In the genomic region with DNA sequence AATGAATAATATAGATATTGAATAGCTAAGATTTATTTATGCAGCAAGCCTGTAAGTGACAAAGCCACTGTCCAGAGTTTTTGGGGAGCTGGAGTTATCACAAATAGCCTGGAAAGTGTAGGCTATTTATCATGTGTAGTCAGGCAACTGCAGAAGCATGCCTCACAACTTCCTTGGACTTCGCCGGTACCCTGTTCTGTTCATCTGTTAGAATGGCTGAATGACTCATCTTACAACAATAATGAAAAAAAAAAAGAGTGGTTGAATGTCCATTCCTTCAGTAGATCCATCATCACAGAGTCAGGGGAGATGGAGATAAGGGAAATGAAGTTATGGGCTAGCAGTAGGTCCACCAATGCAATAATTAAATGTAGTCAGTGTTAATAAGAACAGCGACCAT, we compare ENCODE assay signal across 16 cellular contexts. TPM values are rescaled to one million over a fixed set of nuclear protein-coding genes. Genes with fewer than 3 reads are reported as not detected.
DNase-seq lines count a peak whose midpoint lies in the region; ATAC-seq and TF ChIP-seq lines count a peak whose summit lies in the region.
"Had no signal": no experiment of that assay in that cellular context is flagged by ENCODE, and none has a peak within 500 bp of the region (broad histone marks: within the 10 kb centered on the region; RNA-seq: fewer than 3 reads in every experiment).

No MANE protein-coding gene starts in this region.

- H3K4me1 ChIP-seq in GM23248 (ENCODE audit: insufficient read depth) (no peaks in the 10 kb centered on the region), fibroblast of lung (ENCODE audit: control insufficient read depth, extremely low read depth, insufficient read depth, low read length) (no peaks in the 10 kb centered on the region), osteoblast (ENCODE audit: insufficient read depth, low read length) (no peaks in the 10 kb centered on the region)

- no peak overlapping the region for H3K4me3 Mint-ChIP-seq in stimulated activated naive CD8-positive, alpha-beta T cell treated with anti-CD3 and anti-CD28 coated beads, Interleukin-15, amount 100 ng/mL, for 72 hours
- H3K4me3 Mint-ChIP-seq: activated B cell treated with CpG ODN at 0.5 μM for 24 hours; activated CD4-positive, alpha-beta memory T cell treated with anti-CD3 and anti-CD28 coated beads for 36 hours had no signal

- no peaks in the 10 kb centered on the region for H3K9me3 Mint-ChIP-seq in stimulated activated naive CD8-positive, alpha-beta T cell treated with anti-CD3 and anti-CD28 coated beads, Interleukin-15, amount 100 ng/mL, for 72 hours
- H3K9me3 Mint-ChIP-seq: activated B cell treated with CpG ODN at 0.5 μM for 24 hours; activated CD4-positive, alpha-beta memory T cell treated with anti-CD3 and anti-CD28 coated beads for 36 hours had no signal

- H3K27ac ChIP-seq in GM23248 (no peak overlapping the region), RWPE1 (no peak overlapping the region), fibroblast of lung (ENCODE audit: insufficient read depth, low read length) (no peak overlapping the region), osteoblast (ENCODE audit: low read depth, low read length) (no peak overlapping the region)

- POLR2A ChIA-PET in RWPE1 (lab: Yijun Ruan, JAX; ENCODE audit: low non-redundant PET), result no interaction called here

- H3K9me3 ChIP-seq in GM23248 (ENCODE audit: low read depth), result no peaks in the 10 kb centered on the region
- no peaks in the 10 kb centered on the region for H3K9me3 ChIP-seq in fibroblast of lung (ENCODE audit: control insufficient read depth, insufficient read depth, low read depth, low read length)
- no peaks in the 10 kb centered on the region for H3K9me3 ChIP-seq in osteoblast (ENCODE audit: low read depth, low read length)

- ATAC-seq in stimulated activated naive CD8-positive, alpha-beta T cell treated with anti-CD3 and anti-CD28 coated beads, Interleukin-15, amount 100 ng/mL, for 72 hours, result no peak
- ATAC-seq: HepG2, left ventricle myocardium superior had no signal

- H3K9ac ChIP-seq in GM23248, result no peak overlapping the region
- no peak overlapping the region for H3K9ac ChIP-seq in fibroblast of lung (ENCODE audit: insufficient read depth, low read length)

- TF ChIP-seq CTCF in RWPE1 (conservative IDR thresholded peaks at IDR 0.05; ENCODE audit: low read depth) (no peak), fibroblast of lung (conservative IDR thresholded peaks at IDR 0.05 in 1 of 2, IDR thresholded peaks at IDR 0.05 in 1 of 2; ENCODE audit: low read depth in 1 of 2, low read length in 2 of 2) (no peak), osteoblast (IDR thresholded peaks at IDR 0.05; ENCODE audit: extremely low read depth, low read depth, low read length) (no peak)

- CTCF ChIA-PET in RWPE1 (lab: Yijun Ruan, JAX), result interaction anchor here (0.6 kb wide), 1 partner anchor 95 kb away, joined by 4 read pairs; no protein-coding TSS in a partner anchor

- H3K4me3 ChIP-seq in GM23248 (no peak overlapping the region), fibroblast of lung (replicated peaks in 1 of 4; ENCODE audit: control extremely low read depth in 1 of 4, insufficient read depth in 1 of 4, low read depth in 3 of 4, low read length in 4 of 4) (no peak overlapping the region), osteoblast (ENCODE audit: insufficient read depth, low read length) (no peak overlapping the region)

- H3K27me3 ChIP-seq in GM23248 (replicated peaks; ENCODE audit: insufficient read depth) (peaks cover 7% of the 10 kb centered on the region; the same call in 1 of the 2 replicates), fibroblast of lung (ENCODE audit: control insufficient read depth, insufficient read depth, low read length) (no peaks in the 10 kb centered on the region), osteoblast (ENCODE audit: insufficient read depth, low read length) (no peaks in the 10 kb centered on the region)

- H3K4me2 ChIP-seq in GM23248 (ENCODE audit: unreplicated experiment) (no peak overlapping the region), fibroblast of lung (ENCODE audit: extremely low read depth, insufficient read depth, low read length) (no peak overlapping the region), osteoblast (ENCODE audit: insufficient read depth, low read length) (no peak overlapping the region)

- no peaks in the 10 kb centered on the region for H3K36me3 ChIP-seq in GM23248 (ENCODE audit: low read depth)
- no peaks in the 10 kb centered on the region for H3K36me3 ChIP-seq in fibroblast of lung (ENCODE audit: control insufficient read depth, insufficient read depth, low read length)
- no peaks in the 10 kb centered on the region for H3K36me3 ChIP-seq in osteoblast (ENCODE audit: insufficient read depth, low read length)

- no peaks in the 10 kb centered on the region for H3K79me2 ChIP-seq in GM23248 (ENCODE audit: insufficient read depth)
- no peaks in the 10 kb centered on the region for H3K79me2 ChIP-seq in fibroblast of lung (ENCODE audit: control insufficient read depth, insufficient read depth, low read length)
- no peaks in the 10 kb centered on the region for H3K79me2 ChIP-seq in osteoblast (ENCODE audit: insufficient read depth, low read length)

- H3K27ac Mint-ChIP-seq in stimulated activated naive CD8-positive, alpha-beta T cell treated with anti-CD3 and anti-CD28 coated beads, Interleukin-15, amount 100 ng/mL, for 72 hours, result no peak overlapping the region
- H3K27ac Mint-ChIP-seq: activated B cell treated with CpG ODN at 0.5 μM for 24 hours; activated CD4-positive, alpha-beta memory T cell treated with anti-CD3 and anti-CD28 coated beads for 36 hours had no signal

- in situ Hi-C loops in GM23248 (cut with MboI), result no loop called here

- DNase-seq in GM23248, result peak; percentile 53
- DNase-seq in RWPE1 (ENCODE audit: low spot score), result peak; percentile 8
- peak; percentile 34 to 78 for DNase-seq in fibroblast of lung (ENCODE audit: low read depth in 2 of 2)
- peak; percentile 32 for DNase-seq in osteoblast (ENCODE audit: insufficient read length, low spot score, missing footprints)
- DNase-seq in activated gamma-delta T cell (lab: John Stamatoyannopoulos, UW), result no peak
- DNase-seq in COLO829 (ENCODE audit: low spot score), result no peak
- DNase-seq in stimulated activated naive CD8-positive, alpha-beta T cell treated with anti-CD3 and anti-CD28 coated beads, Interleukin-15, amount 100 ng/mL, for 72 hours, result no peak
- DNase-seq: activated B cell treated with CpG ODN at 0.5 μM for 24 hours; activated CD4-positive, alpha-beta memory T cell treated with anti-CD3 and anti-CD28 coated beads for 36 hours; activated naive CD4-positive, alpha-beta T cell treated with anti-CD3 and anti-CD28 coated beads, Interleukin-2, amount 50 U/mL, for 16 hours; COR-L47; left ventricle myocardium superior; MM.1S; NCI-H1694; OCI-M1 had no signal

- no peak overlapping the region for H2AFZ ChIP-seq in GM23248
- H2AFZ ChIP-seq in fibroblast of lung (ENCODE audit: low read length), result no peak overlapping the region
- no peak overlapping the region for H2AFZ ChIP-seq in osteoblast (ENCODE audit: low read length)

- no peaks in the 10 kb centered on the region; the same call in 1 of the 2 replicates for H3F3A ChIP-seq in GM23248 (ENCODE audit: insufficient read depth)

- H4K20me1 ChIP-seq in GM23248 (ENCODE audit: insufficient read depth) (no peaks in the 10 kb centered on the region), fibroblast of lung (ENCODE audit: control insufficient read depth, extremely low read depth, insufficient read depth, low read length) (no peaks in the 10 kb centered on the region), osteoblast (ENCODE audit: insufficient read depth, low read length) (no peaks in the 10 kb centered on the region)

- WGBS in GM23248 (ENCODE audit: low coverage in 1 of 2, low lambda C conversion rate in 2 of 2, missing lambda C conversion rate in 2 of 2), 2 experiments, result 44 to 45% methylated on average over 3 of the region's 3 CpGs

- H3K27me3 Mint-ChIP-seq in stimulated activated naive CD8-positive, alpha-beta T cell treated with anti-CD3 and anti-CD28 coated beads, Interleukin-15, amount 100 ng/mL, for 72 hours, result no peaks in the 10 kb centered on the region

- H3K9me2 ChIP-seq in GM23248 (ENCODE audit: insufficient read depth), result no peaks in the 10 kb centered on the region

- H3K4me1 Mint-ChIP-seq in stimulated activated naive CD8-positive, alpha-beta T cell treated with anti-CD3 and anti-CD28 coated beads, Interleukin-15, amount 100 ng/mL, for 72 hours, result peaks cover 4% of the 10 kb centered on the region
- H3K4me1 Mint-ChIP-seq: activated B cell treated with CpG ODN at 0.5 μM for 24 hours had no signal

RNA-seq across cellular contexts. Expression of a gene that starts 24.0 kb away (rescaled TPM):
- 136 and 145 TPM in 2 replicates for total RNA-seq in GM23248 (2014; rRNA removed; shearing (Covaris generic))
- polyA plus RNA-seq in GM23248 (2016; fragmentation: Nextera tagmentation; extraction: Ambion mirVana) (365 and 370 TPM in 2 replicates), fibroblast of lung (499 and 505 TPM in 2 replicates)
- total RNA-seq in fibroblast of lung (63.9 and 74.0 TPM in 2 replicates), osteoblast (87.2 and 94.3 TPM in 2 replicates)
- 304 and 420 TPM in 2 replicates for polyA plus RNA-seq in fibroblast of lung (2012)
- 70.6 and 122 TPM in 2 replicates for polyA minus RNA-seq in fibroblast of lung (ENCODE audit: low replicate concordance)

RNA-seq across cellular contexts. Expression of a gene that starts 37.5 kb away (rescaled TPM):
- 31.7 and 33.8 TPM in 2 replicates for total RNA-seq in GM23248 (2014; rRNA removed; shearing (Covaris generic))
- 26.8 and 29.5 TPM in 2 replicates for polyA plus RNA-seq in GM23248 (2016; fragmentation: Nextera tagmentation; extraction: Ambion mirVana)
- total RNA-seq in fibroblast of lung, result 44.2 and 52.7 TPM in 2 replicates
- polyA plus RNA-seq in fibroblast of lung, result 40.6 and 64.5 TPM in 2 replicates
- polyA plus RNA-seq in fibroblast of lung (2012), result 14.8 and 24.9 TPM in 2 replicates
- 40.6 and 52.8 TPM in 2 replicates for polyA minus RNA-seq in fibroblast of lung (ENCODE audit: low replicate concordance)
- 80.7 and 81.3 TPM in 2 replicates for total RNA-seq in osteoblast

Comparison
In these comparisons a context has a peak if more than half of its experiments do, and no peak if none do; other contexts are left out.
1. DNase-seq: peak in GM23248 (single experiment), RWPE1 (single experiment), fibroblast of lung (2 of 2) and osteoblast (single experiment); none in activated gamma-delta T cell (single experiment), COLO829 (single experiment) and stimulated activated naive CD8-positive, alpha-beta T cell treated with anti-CD3 and anti-CD28 coated beads, Interleukin-15, amount 100 ng/mL, for 72 hours (0 of 2).